ENCODE assay signal across 11 cellular contexts in genomic region chr1:246329900-246330299, GRCh38.
DNase-seq lines count a peak whose midpoint lies in the region; ATAC-seq, FAIRE-seq and TF ChIP-seq lines count a peak whose summit lies in the region.
"Had no signal": no experiment of that assay in that cellular context is flagged by ENCODE, and none has a peak within 500 bp of the region (broad histone marks: within the 10 kb centered on the region; RNA-seq: fewer than 3 reads in every experiment).

No MANE protein-coding gene starts in this region.

- no peaks in the 10 kb centered on the region for H3K9me3 ChIP-seq in kidney (ENCODE audit: control insufficient read depth in 1 of 2, low read length in 2 of 2)
- H3K9me3 ChIP-seq in mucosa of descending colon = no peaks in the 10 kb centered on the region
- H3K9me3 ChIP-seq: vagina had no signal

- H3K27ac ChIP-seq in kidney (ENCODE audit: low read depth in 2 of 2, low read length in 2 of 2) = no peak overlapping the region
- H3K27ac ChIP-seq: vagina had no signal

- no peak overlapping the region for H3K27ac Mint-ChIP-seq in memory B cell

- peaks cover 12% of the 10 kb centered on the region for H3K4me1 Mint-ChIP-seq in memory B cell

- intact Hi-C loops in kidney (cut with DNase I) = no loop called here
- intact Hi-C loops in mucosa of descending colon (cut with DNase I, micrococcal nuclease) = no loop called here

- peaks cover 2% of the 10 kb centered on the region for H3K9me3 Mint-ChIP-seq in memory B cell

- H3K27me3 Mint-ChIP-seq in memory B cell = no peaks in the 10 kb centered on the region

- TF ChIP-seq CTCF in kidney (IDR thresholded peaks at IDR 0.05; ENCODE audit: borderline replicate concordance, extremely low read depth, insufficient read depth) = no peak
- TF ChIP-seq CTCF in mucosa of descending colon (IDR thresholded peaks at IDR 0.05) = no peak

- no peak for DNase-seq in activated CD4-positive, CD25-positive, alpha-beta regulatory T cell (lab: John Stamatoyannopoulos, UW)
- DNase-seq in memory B cell (ENCODE audit: low spot score in 2 of 2) (no peak), kidney (no peak), mucosa of descending colon (no peak), erythroblast (lab: John Stamatoyannopoulos, UW) (no peak)
- DNase-seq: NCI-H1436 treated with DMSO at 0.1 percent for 48 hours had no signal

- no peak overlapping the region for H3K4me3 ChIP-seq in kidney (ENCODE audit: low read length in 2 of 2)
- no peak overlapping the region for H3K4me3 ChIP-seq in mucosa of descending colon
- H3K4me3 ChIP-seq: vagina had no signal

- peaks cover 48% of the 10 kb centered on the region for H3K36me3 Mint-ChIP-seq in memory B cell

- H3K4me3 Mint-ChIP-seq in memory B cell = no peak overlapping the region

- peak; percentile 92 to 96 for ATAC-seq in activated CD4-positive, CD25-positive, alpha-beta regulatory T cell treated with anti-CD3 and anti-CD28 coated beads, Interleukin-2, amount 50 U/mL, for 24 hours
- peak; percentile 99 for ATAC-seq in GM21526 (IDR thresholded peaks at IDR 0.05; ENCODE audit: low FRiP score, unreplicated experiment)
- ATAC-seq in HG03378 (IDR thresholded peaks at IDR 0.05; ENCODE audit: unreplicated experiment) = peak; percentile 98
- ATAC-seq in memory B cell (ENCODE audit: low read depth) = peak; percentile 52
- ATAC-seq in mucosa of descending colon = no peak

- no peak for TF ChIP-seq POLR2A in erythroblast (IDR thresholded peaks at IDR 0.05; ENCODE audit: low read length)

- H3K4me1 ChIP-seq in kidney (ENCODE audit: control insufficient read depth in 1 of 2, insufficient read depth in 1 of 2, low read depth in 1 of 2, low read length in 2 of 2) (no peaks in the 10 kb centered on the region), mucosa of descending colon (ENCODE audit: low read depth) (no peaks in the 10 kb centered on the region)
- H3K4me1 ChIP-seq: vagina had no signal

- no peak overlapping the region for H3K9ac ChIP-seq in kidney (ENCODE audit: low read length in 2 of 2)

- FAIRE-seq in kidney (lab: Jason Lieb, UNC) = no peak
- FAIRE-seq: A204.1 had no signal

- H3K36me3 ChIP-seq in kidney (ENCODE audit: control insufficient read depth in 1 of 2, insufficient read depth in 2 of 2, low read length in 2 of 2) (no peaks in the 10 kb centered on the region), mucosa of descending colon (ENCODE audit: low read depth) (no peaks in the 10 kb centered on the region)
- H3K36me3 ChIP-seq: vagina had no signal
